ENCODE assay signal across 16 cellular contexts in genomic region chr6:157579467-157580031, GRCh38.
A peak's percentile ranks its signal among the peaks of the same experiment; 100 is the strongest.
DNase-seq lines count a peak whose midpoint lies in the region; ATAC-seq and TF ChIP-seq lines count a peak whose summit lies in the region.
"Had no signal": no experiment of that assay in that cellular context is flagged by ENCODE, and none has a peak within 500 bp of the region (broad histone marks: within the 10 kb centered on the region; RNA-seq: fewer than 3 reads in every experiment).

No MANE protein-coding gene starts in this region.

- H2AFZ ChIP-seq in SK-N-SH (ENCODE audit: low read depth), result no peak overlapping the region

- H3K4me3 ChIP-seq in body of pancreas (no peak overlapping the region), uterus (no peak overlapping the region), SK-N-SH (ENCODE audit: low read depth in 2 of 2, low read length in 1 of 2) (no peak overlapping the region)

- CTCF ChIA-PET in SK-N-SH (lab: Yijun Ruan, JAX), result no interaction called here

- whole genome bisulfite sequencing in body of pancreas, 2 donors, result 57 to 67% methylated on average over 3 of the region's 3 CpGs
- WGBS in SK-N-SH (ENCODE audit: low lambda C conversion rate), result 79% methylated on average over 3 of the region's 3 CpGs

- peak overlapping the region in 3 of 4 donors; percentile 8 to 77 (median 63) for H3K27ac ChIP-seq in body of pancreas
- H3K27ac ChIP-seq in uterus, result peak overlapping the region; percentile 44 to 63
- H3K27ac ChIP-seq in SK-N-SH (ENCODE audit: low read depth in 2 of 2, low read length in 1 of 2), result no peak overlapping the region

- H3K9me3 ChIP-seq in body of pancreas, result no peaks in the 10 kb centered on the region
- H3K9me3 ChIP-seq in uterus, result no peaks in the 10 kb centered on the region
- H3K9me3 ChIP-seq in SK-N-SH, result no peaks in the 10 kb centered on the region

- no peak for TF ChIP-seq CTCF in body of pancreas (IDR thresholded peaks at IDR 0.05)
- TF ChIP-seq CTCF in uterus (IDR thresholded peaks at IDR 0.05), result no peak
- no peak for TF ChIP-seq CTCF in SK-N-SH (IDR thresholded peaks at IDR 0.05)

- H3F3A ChIP-seq in SK-N-SH (replicated peaks; ENCODE audit: insufficient read depth), result no peaks in the 10 kb centered on the region

- H3K9ac ChIP-seq in SK-N-SH, result no peak overlapping the region

- intact Hi-C loops in Right ventricle myocardium superior (cut with DNase I), result no loop called here
- intact Hi-C loops in cardiac septum (cut with DNase I), result no loop called here
- intact Hi-C loops in body of pancreas (cut with DNase I), result no loop called here
- intact Hi-C loops in uterus (cut with DNase I; ENCODE audit: low total_unique reads), result no loop called here

- H3K4me2 ChIP-seq in SK-N-SH, result no peak overlapping the region

- ATAC-seq in Right ventricle myocardium superior (ENCODE audit: poor library complexity) (peak; percentile 41), body of pancreas (peak; percentile 90)
- ATAC-seq: activated CD8-positive, alpha-beta memory T cell treated with anti-CD3 and anti-CD28 coated beads, Interleukin-2, amount 10 ng/mL, durations not matched to agents 7 days and 5 days; natural killer cell had no signal

- H3K36me3 ChIP-seq in body of pancreas (replicated peaks in 1 of 2; ENCODE audit: insufficient read depth in 1 of 2, low read depth in 2 of 2), result no peaks in the 10 kb centered on the region
- H3K36me3 ChIP-seq in uterus, result no peaks in the 10 kb centered on the region
- no peaks in the 10 kb centered on the region for H3K36me3 ChIP-seq in SK-N-SH (replicated peaks in 1 of 2; ENCODE audit: control insufficient read depth in 1 of 2, insufficient read depth in 2 of 2, low read length in 1 of 2)

- POLR2A ChIA-PET in SK-N-SH (lab: Yijun Ruan, JAX), result no interaction called here

- H3K9me2 ChIP-seq in SK-N-SH, result no peaks in the 10 kb centered on the region

- no peak for TF ChIP-seq EP300 in SK-N-SH (IDR thresholded peaks at IDR 0.05; ENCODE audit: borderline replicate concordance in 1 of 2, low read depth in 1 of 2, low read length in 1 of 2)

- H3K4me1 ChIP-seq in body of pancreas (peaks cover 9% of the 10 kb centered on the region), uterus (no peaks in the 10 kb centered on the region), SK-N-SH (ENCODE audit: control insufficient read depth in 1 of 2, insufficient read depth in 2 of 2, low read depth in 1 of 2, low read length in 1 of 2) (no peaks in the 10 kb centered on the region)

- H3K27me3 ChIP-seq in body of pancreas (no peaks in the 10 kb centered on the region), uterus (no peaks in the 10 kb centered on the region), SK-N-SH (ENCODE audit: insufficient read depth) (no peaks in the 10 kb centered on the region)

- no peaks in the 10 kb centered on the region for H4K20me1 ChIP-seq in SK-N-SH (ENCODE audit: insufficient read depth)

- no peak for TF ChIP-seq RAD21 in SK-N-SH (IDR thresholded peaks at IDR 0.05; ENCODE audit: low read length)

- DNase-seq in Right ventricle myocardium superior (no peak), cardiac septum (ENCODE audit: low spot score) (no peak), body of pancreas (peak in 1 of 4 donors; percentile 29), kidney tubule cell (ENCODE audit: low spot score) (peak; percentile 57), uterus (no peak), putamen (ENCODE audit: low spot score) (no peak), SK-N-SH (no peak)
- no peak for DNase-seq in activated naive CD4-positive, alpha-beta T cell (lab: John Stamatoyannopoulos, UW)
- DNase-seq: activated CD4-positive, CD25-positive, alpha-beta regulatory T cell; activated CD8-positive, alpha-beta memory T cell treated with anti-CD3 and anti-CD28 coated beads, Interleukin-2, amount 10 ng/mL, durations not matched to agents 7 days and 5 days; effector CD8-positive, alpha-beta T cell; glutamatergic neuron; natural killer cell; NCI-H1417 treated with DMSO at 0.1 percent for 48 hours; NCI-H510A treated with DMSO at 0.1 percent for 48 hours; stimulated activated CD8-positive, alpha-beta memory T cell treated with anti-CD3 and anti-CD28 coated beads, Interleukin-4, amount 100 ng/mL, for 48 hours had no signal

- H3K79me2 ChIP-seq in SK-N-SH (ENCODE audit: insufficient read depth), result no peaks in the 10 kb centered on the region

- TF ChIP-seq POLR2A in body of pancreas (IDR thresholded peaks at IDR 0.05) (no peak), uterus (IDR thresholded peaks at IDR 0.05) (no peak)

TF ChIP-seq in SK-N-SH, 30 proteins besides CTCF, POLR2A, EP300 and RAD21:
- TF ChIP-seq SMC3 (IDR thresholded peaks at IDR 0.05; ENCODE audit: low read depth, low read length), result no peak
- TF ChIP-seq SIN3A (IDR thresholded peaks at IDR 0.05; ENCODE audit: borderline replicate concordance, low read depth, low read length), result no peak
- no peak for TF ChIP-seq USF2 (IDR thresholded peaks at IDR 0.05; ENCODE audit: borderline replicate concordance, low read depth, low read length)
- no peak for TF ChIP-seq ELF1 (IDR thresholded peaks at IDR 0.05)
- no peak for TF ChIP-seq ZBTB33 (IDR thresholded peaks at IDR 0.05; ENCODE audit: borderline replicate concordance, low read depth)
- TF ChIP-seq YY1 (IDR thresholded peaks at IDR 0.05; ENCODE audit: low read depth), result no peak

Comparison
In these comparisons a context has a peak if more than half of its experiments do, and no peak if none do; other contexts are left out.
1. H3K27ac ChIP-seq: peak in body of pancreas (3 of 4) and uterus (2 of 2); none in SK-N-SH (0 of 2).